ENCODE assay signal across 15 cellular contexts in genomic region chr6:163709255-163709654, GRCh38.
"Had no signal": no experiment of that assay in that cellular context is flagged by ENCODE, and none has a peak within 500 bp of the region (broad histone marks: within the 10 kb centered on the region; RNA-seq: fewer than 3 reads in every experiment).

No MANE protein-coding gene starts in this region.

- DNase-seq: activated CD4-positive, alpha-beta memory T cell treated with anti-CD3 and anti-CD28 coated beads for 36 hours; activated CD4-positive, alpha-beta T cell treated with anti-CD3 and anti-CD28 coated beads for 36 hours; activated CD8-positive, alpha-beta memory T cell treated with anti-CD3 and anti-CD28 coated beads, Interleukin-2, amount 10 ng/mL, durations not matched to agents 7 days and 5 days; activated naive CD4-positive, alpha-beta T cell treated with anti-CD3 and anti-CD28 coated beads for 36 hours; activated T-cell treated with anti-CD3 and anti-CD28 coated beads, Interleukin-2, amount 50 U/mL, for 1 hour; glutamatergic neuron; natural killer cell; small intestine; stimulated activated CD4-positive, alpha-beta T cell treated with anti-CD3 and anti-CD28 coated beads, Interleukin-4, amount 100 ng/mL, for 24 hours; stimulated activated CD8-positive, alpha-beta memory T cell treated with anti-CD3 and anti-CD28 coated beads, Interleukin-4, amount 100 ng/mL, for 48 hours; stimulated activated naive CD4-positive, alpha-beta T cell treated with Interleukin-2 at 50 U/mL for 16 hours; T-helper 17 cell had no signal

- ATAC-seq: activated CD4-positive, alpha-beta T cell treated with anti-CD3 and anti-CD28 coated beads for 36 hours; activated CD8-positive, alpha-beta memory T cell treated with anti-CD3 and anti-CD28 coated beads, Interleukin-2, amount 10 ng/mL, durations not matched to agents 7 days and 5 days; natural killer cell; T-helper 17 cell had no signal

- H3K9me3 ChIP-seq: ascending aorta, suprapubic skin had no signal

- H3K4me3 ChIP-seq: ascending aorta, suprapubic skin had no signal

- FAIRE-seq: bronchial epithelial cell, small intestine had no signal

- H3K27me3 ChIP-seq: ascending aorta, suprapubic skin had no signal

- H3K36me3 ChIP-seq: ascending aorta, suprapubic skin had no signal
